Comparison of ENCODE assay signal across 9 cellular contexts in genomic region chr1:228902781-228903572, GRCh38.
DNase-seq lines count a peak whose midpoint lies in the region; ATAC-seq and TF ChIP-seq lines count a peak whose summit lies in the region.
"Had no signal": no experiment of that assay in that cellular context is flagged by ENCODE, and none has a peak within 500 bp of the region (broad histone marks: within the 10 kb centered on the region; RNA-seq: fewer than 3 reads in every experiment).

No MANE protein-coding gene starts in this region.

- no peaks in the 10 kb centered on the region for H3K36me3 ChIP-seq in naive thymus-derived CD4-positive, alpha-beta T cell (ENCODE audit: control insufficient read depth in 2 of 3, insufficient read depth in 3 of 3, low read length in 3 of 3)

- POLR2A ChIA-PET in naive thymus-derived CD4-positive, alpha-beta T cell (lab: Charles Lee), result no interaction called here
- POLR2A ChIA-PET in activated CD4-positive, alpha-beta T cell treated with anti-CD3 and anti-CD28 coated beads for 36 hours (lab: Charles Lee), result no interaction called here

- no peak overlapping the region for H2BK5ac ChIP-seq in H9 (ENCODE audit: insufficient read length, low read length)

- H3K79me1 ChIP-seq in H9 (ENCODE audit: insufficient read depth, low read depth, low read length, poor library complexity, severe bottlenecking), result no peaks in the 10 kb centered on the region

- H3K36me3 Mint-ChIP-seq in H9 (ENCODE audit: insufficient read depth in 1 of 3, low read depth in 3 of 3), result no peaks in the 10 kb centered on the region
- H3K36me3 Mint-ChIP-seq in naive thymus-derived CD4-positive, alpha-beta T cell, result no peaks in the 10 kb centered on the region
- no peaks in the 10 kb centered on the region for H3K36me3 Mint-ChIP-seq in activated CD4-positive, alpha-beta T cell treated with anti-CD3 and anti-CD28 coated beads for 36 hours (ENCODE audit: low read depth)

- H2AFZ ChIP-seq in H9 (ENCODE audit: low read length), result no peak overlapping the region

- no peak overlapping the region for H3K18ac ChIP-seq in H9 (ENCODE audit: insufficient read length, low read depth, low read length)

- no peak overlapping the region for H3K4me2 ChIP-seq in H9 (ENCODE audit: insufficient read depth, insufficient read length, low read length)

- H4K20me1 ChIP-seq in H9 (ENCODE audit: control insufficient read depth, insufficient read depth, insufficient read length), result no peaks in the 10 kb centered on the region

- no CpG with 5 or more reads among the region's 15 CpGs for WGBS in H9 (ENCODE audit: extremely low coverage, insufficient read length, low lambda C conversion rate)

- intact Hi-C loops in naive thymus-derived CD4-positive, alpha-beta T cell (cut with micrococcal nuclease), result no loop called here
- intact Hi-C loops in activated CD4-positive, alpha-beta T cell treated with anti-CD3 and anti-CD28 coated beads for 36 hours (cut with DNase I, micrococcal nuclease), result no loop called here

- H3K4me1 ChIP-seq in H9 (ENCODE audit: insufficient read depth, low read length) (peaks cover 2% of the 10 kb centered on the region; the same call in 1 of the 2 replicates), foreskin keratinocyte (no peaks in the 10 kb centered on the region)
- no peaks in the 10 kb centered on the region for H3K4me1 ChIP-seq in naive thymus-derived CD4-positive, alpha-beta T cell (ENCODE audit: control insufficient read depth in 2 of 2, insufficient read depth in 2 of 2, low read length in 2 of 2)

- H3K9me3 Mint-ChIP-seq in H9, result no peaks in the 10 kb centered on the region
- peaks cover 0 to 9% (median 0%) of the 10 kb centered on the region in 11 donors for H3K9me3 Mint-ChIP-seq in naive thymus-derived CD4-positive, alpha-beta T cell
- H3K9me3 Mint-ChIP-seq in activated CD4-positive, alpha-beta T cell treated with anti-CD3 and anti-CD28 coated beads for 36 hours (ENCODE audit: low read depth), result no peaks in the 10 kb centered on the region
- H3K9me3 Mint-ChIP-seq: neural crest cell had no signal

- H3K27me3 ChIP-seq in H9 (ENCODE audit: insufficient read depth, low read length) (no peaks in the 10 kb centered on the region), foreskin keratinocyte (peaks cover 37% of the 10 kb centered on the region)
- H3K27me3 ChIP-seq in naive thymus-derived CD4-positive, alpha-beta T cell (ENCODE audit: control insufficient read depth in 2 of 2, insufficient read depth in 2 of 2, low read length in 2 of 2), result no peaks in the 10 kb centered on the region

- H3K27ac Mint-ChIP-seq in H9, result peak overlapping the region in 2 of 3 experiments; percentile 10 to 13; a peak in 1 of 7 replicates
- no peak overlapping the region for H3K27ac Mint-ChIP-seq in naive thymus-derived CD4-positive, alpha-beta T cell
- H3K27ac Mint-ChIP-seq in activated CD4-positive, alpha-beta T cell treated with anti-CD3 and anti-CD28 coated beads for 36 hours, result no peak overlapping the region

- no peaks in the 10 kb centered on the region for H3K23me2 ChIP-seq in H9 (ENCODE audit: insufficient read length, low read depth, low read length, poor library complexity, severe bottlenecking)

- no peak for TF ChIP-seq CTCF in H9 (conservative IDR thresholded peaks at IDR 0.05)
- TF ChIP-seq CTCF in foreskin keratinocyte (conservative IDR thresholded peaks at IDR 0.05), result no peak

- peaks cover 4% of the 10 kb centered on the region; the same call in 1 of the 2 replicates for H3K27me3 Mint-ChIP-seq in H9 (ENCODE audit: low read depth)
- peaks cover 0 to 15% (median 0%) of the 10 kb centered on the region in 5 donors for H3K27me3 Mint-ChIP-seq in naive thymus-derived CD4-positive, alpha-beta T cell
- H3K27me3 Mint-ChIP-seq in activated CD4-positive, alpha-beta T cell treated with anti-CD3 and anti-CD28 coated beads for 36 hours, result no peaks in the 10 kb centered on the region

- H3K9me3 ChIP-seq in H9 (ENCODE audit: control insufficient read depth, low read depth, low read length), result no peaks in the 10 kb centered on the region
- H3K9me3 ChIP-seq in naive thymus-derived CD4-positive, alpha-beta T cell (ENCODE audit: control insufficient read depth in 2 of 3, low read length in 3 of 3), result no peaks in the 10 kb centered on the region

- H3K4me3 Mint-ChIP-seq in H9, result no peak overlapping the region
- no peak overlapping the region for H3K4me3 Mint-ChIP-seq in naive thymus-derived CD4-positive, alpha-beta T cell
- no peak overlapping the region for H3K4me3 Mint-ChIP-seq in activated CD4-positive, alpha-beta T cell treated with anti-CD3 and anti-CD28 coated beads for 36 hours
- H3K4me3 Mint-ChIP-seq: neural crest cell had no signal

- no peak overlapping the region for H3K27ac ChIP-seq in H9 (ENCODE audit: insufficient read length, low read depth, low read length)
- no peak overlapping the region for H3K27ac ChIP-seq in foreskin keratinocyte
- no peak overlapping the region for H3K27ac ChIP-seq in naive thymus-derived CD4-positive, alpha-beta T cell (ENCODE audit: low read depth, low read length)

- DNase-seq in H9, result no peak
- DNase-seq in SHP77 (lab: John Stamatoyannopoulos, UW), result peak; percentile 70 to 83
- peak; percentile 64 to 82 for DNase-seq in foreskin keratinocyte
- DNase-seq in pons (ENCODE audit: low spot score), result peak; percentile 85
- DNase-seq in NCI-H146 (lab: John Stamatoyannopoulos, UW), result no peak
- DNase-seq in naive thymus-derived CD4-positive, alpha-beta T cell, result no peak
- no peak for DNase-seq in activated CD4-positive, alpha-beta T cell treated with anti-CD3 and anti-CD28 coated beads for 36 hours

- CTCF ChIA-PET in naive thymus-derived CD4-positive, alpha-beta T cell (lab: Charles Lee), result no interaction called here
- CTCF ChIA-PET in activated CD4-positive, alpha-beta T cell treated with anti-CD3 and anti-CD28 coated beads for 36 hours (lab: Charles Lee), result interaction anchor here (0.6 kb wide), 1 partner anchor 8 kb away, joined by 3 read pairs; no protein-coding TSS in a partner anchor

- H3K23ac ChIP-seq in H9 (ENCODE audit: insufficient read length, low read depth, low read length), result no peak overlapping the region

- no peak overlapping the region for H3T11ph ChIP-seq in H9 (ENCODE audit: low read length)

- H3K14ac ChIP-seq in H9 (ENCODE audit: insufficient read depth, low read length), result no peak overlapping the region

- peaks cover 22 to 25% of the 10 kb centered on the region in 2 experiments for H3K4me1 Mint-ChIP-seq in H9
- H3K4me1 Mint-ChIP-seq in naive thymus-derived CD4-positive, alpha-beta T cell, result no peaks in the 10 kb centered on the region
- H3K4me1 Mint-ChIP-seq in activated CD4-positive, alpha-beta T cell treated with anti-CD3 and anti-CD28 coated beads for 36 hours, result no peaks in the 10 kb centered on the region

- ATAC-seq in foreskin keratinocyte, result peak; percentile 81
- no peak for ATAC-seq in GM21381 (IDR thresholded peaks at IDR 0.05; ENCODE audit: unreplicated experiment)
- no peak for ATAC-seq in naive thymus-derived CD4-positive, alpha-beta T cell
- ATAC-seq in activated CD4-positive, alpha-beta T cell treated with anti-CD3 and anti-CD28 coated beads for 36 hours, result no peak

- no peak overlapping the region for H3K56ac ChIP-seq in H9 (ENCODE audit: insufficient read length, low read depth, low read length)

- H2BK20ac ChIP-seq in H9 (ENCODE audit: low read depth, low read length, poor library complexity, severe bottlenecking), result no peak overlapping the region

- H2BK15ac ChIP-seq in H9 (ENCODE audit: low read depth, low read length), result no peak overlapping the region

- H3K79me2 ChIP-seq in H9 (ENCODE audit: insufficient read depth, low read length), result no peaks in the 10 kb centered on the region

- H3K4me3 ChIP-seq in naive thymus-derived CD4-positive, alpha-beta T cell (ENCODE audit: low read length), result no peak overlapping the region

- H2BK120ac ChIP-seq in H9 (ENCODE audit: low read depth, low read length, poor library complexity, severe bottlenecking), result no peak overlapping the region

- no peak overlapping the region for H2AK5ac ChIP-seq in H9 (ENCODE audit: insufficient read length, low read length)

- H3K4ac ChIP-seq in H9 (ENCODE audit: low read depth, low read length), result no peak overlapping the region

- no peak overlapping the region for H4K5ac ChIP-seq in H9 (ENCODE audit: insufficient read length, low read depth, low read length)

- no peak overlapping the region for H3K9ac ChIP-seq in H9 (ENCODE audit: extremely low read depth, insufficient read length, low read length)

- H4K8ac ChIP-seq in H9 (replicated peaks; ENCODE audit: insufficient read length, low read depth, low read length), result no peak overlapping the region

- no peak overlapping the region for H4K91ac ChIP-seq in H9 (ENCODE audit: insufficient read length, low read depth, low read length)

- H2BK12ac ChIP-seq in H9 (ENCODE audit: insufficient read length, low read depth, low read length), result no peak overlapping the region

Comparison
In these comparisons a context has a peak if more than half of its experiments do, and no peak if none do; other contexts are left out.
1. DNase-seq: peak in SHP77 (2 of 2), foreskin keratinocyte (2 of 2) and pons (single experiment); none in H9 (single experiment), NCI-H146 (single experiment), naive thymus-derived CD4-positive, alpha-beta T cell (0 of 9) and activated CD4-positive, alpha-beta T cell treated with anti-CD3 and anti-CD28 coated beads for 36 hours (single experiment).
2. H3K27ac Mint-ChIP-seq: peak in H9 (2 of 3); none in naive thymus-derived CD4-positive, alpha-beta T cell (0 of 9) and activated CD4-positive, alpha-beta T cell treated with anti-CD3 and anti-CD28 coated beads for 36 hours (single experiment).